Comparison of ENCODE assay signal across 1 cellular context in the genomic region with DNA sequence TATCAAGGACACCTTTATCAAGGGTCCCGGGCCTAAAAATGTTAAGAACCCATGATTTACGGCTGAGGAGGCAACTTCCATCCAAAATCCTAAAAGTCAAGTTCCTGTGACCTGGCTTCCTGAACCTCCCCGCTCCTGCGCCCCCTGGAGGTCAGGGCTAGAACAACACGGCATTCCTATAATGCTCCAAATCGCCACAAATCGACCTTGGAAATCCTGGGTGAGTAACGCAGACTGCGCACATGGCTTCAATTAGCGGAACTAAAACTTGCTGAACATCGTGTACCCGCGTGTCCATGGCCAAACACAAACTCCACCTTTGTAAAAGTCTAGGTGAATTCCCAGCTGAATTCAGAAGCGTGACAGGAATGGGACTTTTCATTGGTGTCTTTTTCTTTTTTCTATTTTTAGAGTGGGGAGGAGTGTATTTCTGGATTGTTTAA.
A peak's percentile ranks its signal among the peaks of the same experiment; 100 is the strongest.
TF ChIP-seq lines count a peak whose summit lies in the region.

No MANE protein-coding gene starts in this region.

TF ChIP-seq in K562, 482 proteins besides CTCF, POLR2A, EP300 and RAD21 (continues in another document):
- TF ChIP-seq KDM1A (IDR thresholded peaks at IDR 0.05) (no peak), TEAD4 (IDR thresholded peaks at IDR 0.05; ENCODE audit: low read length) (peak; percentile 61; the same call in 1 of the 2 replicates), TEAD4 (CRISPR knock-in tag; IDR thresholded peaks at IDR 0.05; ENCODE audit: borderline replicate concordance) (no peak), MGA (IDR thresholded peaks at IDR 0.05) (peak; percentile 63), MTA1 (IDR thresholded peaks at IDR 0.05; ENCODE audit: borderline replicate concordance) (peak; percentile 68; the same call in 1 of the 2 replicates), MAFF (IDR thresholded peaks at IDR 0.05; ENCODE audit: low read length) (no peak), NR1H2 (CRISPR knock-in tag; IDR thresholded peaks at IDR 0.05) (no peak), FOXK2 (conservative IDR thresholded peaks at IDR 0.05 in 1 of 2, IDR thresholded peaks at IDR 0.05 in 1 of 2; ENCODE audit: low read depth in 2 of 2) (peak; percentile 52 to 63; a peak in 2 of 4 replicates), CBX2 (IDR thresholded peaks at IDR 0.05; ENCODE audit: insufficient read depth, low read length, poor library complexity, severe bottlenecking) (no peak), RFX1 (IDR thresholded peaks at IDR 0.05) (no peak), MEIS2 (IDR thresholded peaks at IDR 0.05; ENCODE audit: partially characterized antibody) (peak; percentile 23), ZFP30 (CRISPR knock-in tag; IDR thresholded peaks at IDR 0.05; ENCODE audit: borderline replicate concordance) (no peak), ZNF184 (CRISPR knock-in tag; IDR thresholded peaks at IDR 0.05) (no peak), ADNP (tag; IDR thresholded peaks at IDR 0.05) (0 out of 2 replicates have a peak, but pooled peaks have one; percentile 13), MED1 (CRISPR knock-in tag; IDR thresholded peaks at IDR 0.05; ENCODE audit: borderline replicate concordance) (no peak), SMARCC2 (IDR thresholded peaks at IDR 0.05; ENCODE audit: low read depth) (no peak), ATF7 (IDR thresholded peaks at IDR 0.05) (0 out of 2 replicates have a peak, but pooled peaks have one; percentile 35), ELK3 (CRISPR knock-in tag; IDR thresholded peaks at IDR 0.05) (no peak), TSC22D4 (tag; IDR thresholded peaks at IDR 0.05) (no peak), PHF8 (IDR thresholded peaks at IDR 0.05; ENCODE audit: borderline replicate concordance, low read length) (no peak), SMAD4 (CRISPR knock-in tag; conservative IDR thresholded peaks at IDR 0.05) (no peak), ZBTB8A (IDR thresholded peaks at IDR 0.05; ENCODE audit: partially characterized antibody) (no peak), AFF1 (IDR thresholded peaks at IDR 0.05; ENCODE audit: low read depth in 1 of 2, partially characterized antibody in 2 of 2) (no peak), TEAD1 (CRISPR knock-in tag; IDR thresholded peaks at IDR 0.05) (peak in 1 of 2 experiments; percentile 76; a peak in 2 of 4 replicates), CXXC5 (CRISPR knock-in tag; IDR thresholded peaks at IDR 0.05) (peak; percentile 69)
- TF ChIP-seq, protein P1, sequence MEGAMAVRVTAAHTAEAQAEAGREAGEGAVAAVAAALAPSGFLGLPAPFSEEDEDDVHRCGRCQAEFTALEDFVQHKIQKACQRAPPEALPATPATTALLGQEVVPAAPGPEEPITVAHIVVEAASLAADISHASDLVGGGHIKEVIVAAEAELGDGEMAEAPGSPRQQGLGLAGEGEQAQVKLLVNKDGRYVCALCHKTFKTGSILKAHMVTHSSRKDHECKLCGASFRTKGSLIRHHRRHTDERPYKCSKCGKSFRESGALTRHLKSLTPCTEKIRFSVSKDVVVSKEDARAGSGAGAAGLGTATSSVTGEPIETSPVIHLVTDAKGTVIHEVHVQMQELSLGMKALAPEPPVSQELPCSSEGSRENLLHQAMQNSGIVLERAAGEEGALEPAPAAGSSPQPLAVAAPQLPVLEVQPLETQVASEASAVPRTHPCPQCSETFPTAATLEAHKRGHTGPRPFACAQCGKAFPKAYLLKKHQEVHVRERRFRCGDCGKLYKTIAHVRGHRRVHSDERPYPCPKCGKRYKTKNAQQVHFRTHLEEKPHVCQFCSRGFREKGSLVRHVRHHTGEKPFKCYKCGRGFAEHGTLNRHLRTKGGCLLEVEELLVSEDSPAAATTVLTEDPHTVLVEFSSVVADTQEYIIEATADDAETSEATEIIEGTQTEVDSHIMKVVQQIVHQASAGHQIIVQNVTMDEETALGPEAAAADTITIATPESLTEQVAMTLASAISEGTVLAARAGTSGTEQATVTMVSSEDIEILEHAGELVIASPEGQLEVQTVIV (CRISPR knock-in tag; IDR thresholded peaks at IDR 0.05; ENCODE audit: borderline replicate concordance) = no peak
- TF ChIP-seq, protein P2, sequence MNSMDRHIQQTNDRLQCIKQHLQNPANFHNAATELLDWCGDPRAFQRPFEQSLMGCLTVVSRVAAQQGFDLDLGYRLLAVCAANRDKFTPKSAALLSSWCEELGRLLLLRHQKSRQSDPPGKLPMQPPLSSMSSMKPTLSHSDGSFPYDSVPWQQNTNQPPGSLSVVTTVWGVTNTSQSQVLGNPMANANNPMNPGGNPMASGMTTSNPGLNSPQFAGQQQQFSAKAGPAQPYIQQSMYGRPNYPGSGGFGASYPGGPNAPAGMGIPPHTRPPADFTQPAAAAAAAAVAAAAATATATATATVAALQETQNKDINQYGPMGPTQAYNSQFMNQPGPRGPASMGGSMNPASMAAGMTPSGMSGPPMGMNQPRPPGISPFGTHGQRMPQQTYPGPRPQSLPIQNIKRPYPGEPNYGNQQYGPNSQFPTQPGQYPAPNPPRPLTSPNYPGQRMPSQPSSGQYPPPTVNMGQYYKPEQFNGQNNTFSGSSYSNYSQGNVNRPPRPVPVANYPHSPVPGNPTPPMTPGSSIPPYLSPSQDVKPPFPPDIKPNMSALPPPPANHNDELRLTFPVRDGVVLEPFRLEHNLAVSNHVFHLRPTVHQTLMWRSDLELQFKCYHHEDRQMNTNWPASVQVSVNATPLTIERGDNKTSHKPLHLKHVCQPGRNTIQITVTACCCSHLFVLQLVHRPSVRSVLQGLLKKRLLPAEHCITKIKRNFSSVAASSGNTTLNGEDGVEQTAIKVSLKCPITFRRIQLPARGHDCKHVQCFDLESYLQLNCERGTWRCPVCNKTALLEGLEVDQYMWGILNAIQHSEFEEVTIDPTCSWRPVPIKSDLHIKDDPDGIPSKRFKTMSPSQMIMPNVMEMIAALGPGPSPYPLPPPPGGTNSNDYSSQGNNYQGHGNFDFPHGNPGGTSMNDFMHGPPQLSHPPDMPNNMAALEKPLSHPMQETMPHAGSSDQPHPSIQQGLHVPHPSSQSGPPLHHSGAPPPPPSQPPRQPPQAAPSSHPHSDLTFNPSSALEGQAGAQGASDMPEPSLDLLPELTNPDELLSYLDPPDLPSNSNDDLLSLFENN (IDR thresholded peaks at IDR 0.05; ENCODE audit: low read depth in 2 of 2, low read length in 2 of 2) = no peak
- TF ChIP-seq, protein P3, sequence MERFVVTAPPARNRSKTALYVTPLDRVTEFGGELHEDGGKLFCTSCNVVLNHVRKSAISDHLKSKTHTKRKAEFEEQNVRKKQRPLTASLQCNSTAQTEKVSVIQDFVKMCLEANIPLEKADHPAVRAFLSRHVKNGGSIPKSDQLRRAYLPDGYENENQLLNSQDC (CRISPR knock-in tag; IDR thresholded peaks at IDR 0.05) = no peak
- TF ChIP-seq, protein P4, sequence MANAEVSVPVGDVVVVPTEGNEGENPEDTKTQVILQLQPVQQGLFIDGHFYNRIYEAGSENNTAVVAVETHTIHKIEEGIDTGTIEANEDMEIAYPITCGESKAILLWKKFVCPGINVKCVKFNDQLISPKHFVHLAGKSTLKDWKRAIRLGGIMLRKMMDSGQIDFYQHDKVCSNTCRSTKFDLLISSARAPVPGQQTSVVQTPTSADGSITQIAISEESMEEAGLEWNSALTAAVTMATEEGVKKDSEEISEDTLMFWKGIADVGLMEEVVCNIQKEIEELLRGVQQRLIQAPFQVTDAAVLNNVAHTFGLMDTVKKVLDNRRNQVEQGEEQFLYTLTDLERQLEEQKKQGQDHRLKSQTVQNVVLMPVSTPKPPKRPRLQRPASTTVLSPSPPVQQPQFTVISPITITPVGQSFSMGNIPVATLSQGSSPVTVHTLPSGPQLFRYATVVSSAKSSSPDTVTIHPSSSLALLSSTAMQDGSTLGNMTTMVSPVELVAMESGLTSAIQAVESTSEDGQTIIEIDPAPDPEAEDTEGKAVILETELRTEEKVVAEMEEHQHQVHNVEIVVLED (CRISPR knock-in tag; IDR thresholded peaks at IDR 0.05) = no peak
